ENCODE assay signal across 35 cellular contexts in the genomic region with DNA sequence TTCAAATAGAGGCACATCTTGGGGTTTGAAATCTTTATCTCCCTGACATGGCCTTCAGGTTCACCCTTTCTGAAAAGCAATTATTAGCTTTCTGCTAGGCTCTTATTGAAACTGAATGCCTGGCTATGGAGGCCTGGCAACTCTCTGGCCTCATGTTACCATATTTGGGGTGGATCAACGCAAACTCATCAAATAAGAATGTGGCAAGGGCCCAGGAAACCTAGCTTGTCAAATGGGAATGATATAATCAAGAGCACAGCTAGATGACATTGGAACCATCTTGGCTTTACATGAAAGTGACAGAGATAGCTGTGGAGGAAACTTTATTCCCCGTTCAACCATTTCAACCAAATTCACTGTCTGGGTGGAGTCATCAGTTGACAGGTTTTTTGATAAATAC.
DNase-seq lines count a peak whose midpoint lies in the region; ATAC-seq, FAIRE-seq and TF ChIP-seq lines count a peak whose summit lies in the region.
"Had no signal": no experiment of that assay in that cellular context is flagged by ENCODE, and none has a peak within 500 bp of the region (broad histone marks: within the 10 kb centered on the region; RNA-seq: fewer than 3 reads in every experiment).

No MANE protein-coding gene starts in this region.

- DNase-seq in EH (ENCODE audit: low read depth): peak; percentile 56
- DNase-seq in LHCN-M2 (ENCODE audit: low read depth): peak; percentile 39
- no peak for DNase-seq in K562 (ENCODE audit: extremely low read depth in 1 of 4, low spot score in 3 of 4)
- DNase-seq in iris pigment epithelial cell (ENCODE audit: low read depth): peak; percentile 9
- DNase-seq in activated CD4-positive, alpha-beta T cell treated with anti-CD3 and anti-CD28 coated beads, Interleukin-2, amount 10 ng/mL, durations not matched to agents 24 days and 14 days: no peak
- no peak for DNase-seq in NCI-H128 (lab: John Stamatoyannopoulos, UW; ENCODE audit: unreplicated experiment)
- DNase-seq in posterior vena cava (ENCODE audit: low spot score): no peak
- no peak for DNase-seq in omental fat pad (ENCODE audit: low spot score)
- DNase-seq: activated CD4-positive, alpha-beta memory T cell treated with anti-CD3 and anti-CD28 coated beads, Interleukin-2, amount 10 ng/mL, durations not matched to agents 7 days and 5 days; activated CD4-positive, alpha-beta T cell treated with anti-CD3 and anti-CD28 coated beads for 1 hour; activated CD8-positive, alpha-beta memory T cell treated with anti-CD3 and anti-CD28 coated beads, Interleukin-2, amount 50 U/mL, for 4 hours; activated naive CD4-positive, alpha-beta T cell treated with Interleukin-2 at 50 U/mL for 16 hours; CD4-positive, alpha-beta T cell; DND-41; dorsolateral prefrontal cortex; hypothalamus; immature natural killer cell; mesenchymal stem cell; NCI-H1105 treated with DMSO at 0.1 percent for 48 hours; NCI-H2029; NCI-H524 treated with DMSO at 0.1 percent for 48 hours; PC-9; posterior cingulate gyrus; Right ventricle myocardium superior; stimulated activated CD4-positive, alpha-beta T cell treated with anti-CD3 and anti-CD28 coated beads, Interleukin-12 subunit alpha, Interleukin-12 subunit beta, amount 100 ng/mL, for 4 hours; stimulated activated CD4-positive, alpha-beta T cell treated with anti-CD3 and anti-CD28 coated beads, Interleukin-2, amount 100 ng/mL, for 48 hours; tibial artery had no signal

- BruUV-seq in K562 (replicated peaks; lab: Mats Ljungman, UMichigan): no TSS peak

- POLR2A ChIA-PET in K562 (lab: Yijun Ruan, JAX): no interaction called here

- no peak for ATAC-seq in K562
- ATAC-seq in omental fat pad (ENCODE audit: low FRiP score): no peak
- ATAC-seq: A549, gastroesophageal sphincter, HepG2, left lobe of liver, sciatic nerve had no signal

- no peak for TF ChIP-seq EP300 in K562 (IDR thresholded peaks at IDR 0.05; ENCODE audit: low read length)

- H3K9ac ChIP-seq in K562 (ENCODE audit: insufficient read depth in 1 of 2, low read depth in 2 of 2, low read length in 2 of 2): no peak overlapping the region
- H3K9ac ChIP-seq: neural progenitor cell had no signal

- no peaks in the 10 kb centered on the region for H3K9me3 ChIP-seq in K562 (replicated peaks; ENCODE audit: control insufficient read depth, insufficient read depth, low read depth, low read length)
- H3K9me3 ChIP-seq: A549, gastroesophageal sphincter, tibial artery had no signal

- no peak overlapping the region for H3K4me3 ChIP-seq in K562
- H3K4me3 ChIP-seq: A549, dorsolateral prefrontal cortex, gastroesophageal sphincter, neural progenitor cell, PC-9, tibial artery had no signal

- no peaks in the 10 kb centered on the region for H3K27me3 Mint-ChIP-seq in activated CD4-positive, alpha-beta T cell treated with anti-CD3 and anti-CD28 coated beads, Interleukin-2, amount 10 ng/mL, durations not matched to agents 24 days and 14 days
- H3K27me3 Mint-ChIP-seq: activated CD4-positive, alpha-beta memory T cell treated with anti-CD3 and anti-CD28 coated beads, Interleukin-2, amount 10 ng/mL, durations not matched to agents 7 days and 5 days; CD4-positive, alpha-beta T cell had no signal

- CTCF ChIA-PET in K562 (lab: Yijun Ruan, JAX; ENCODE audit: low intra/inter-chr PET ratio): no interaction called here

- 0 out of 2 replicates have a peak overlapping the region, but pooled peaks have one; percentile 7 for H2AFZ ChIP-seq in K562 (ENCODE audit: low read depth, low read length)
- H2AFZ ChIP-seq: neural progenitor cell, PC-9 had no signal

- H3K27me3 ChIP-seq in K562 (ENCODE audit: control insufficient read depth in 2 of 2, insufficient read depth in 2 of 2, low read length in 2 of 2): no peaks in the 10 kb centered on the region
- H3K27me3 ChIP-seq: dorsolateral prefrontal cortex, gastroesophageal sphincter, neural progenitor cell, tibial artery had no signal

- TF ChIP-seq POLR2A in K562 (conservative IDR thresholded peaks at IDR 0.05): no peak

- H3K27ac ChIP-seq in K562 (ENCODE audit: extremely low read depth, low read depth, low read length): no peak overlapping the region
- H3K27ac ChIP-seq: A549, dorsolateral prefrontal cortex, gastroesophageal sphincter, neural progenitor cell, PC-9, tibial artery had no signal

- no peaks in the 10 kb centered on the region for H3K4me1 Mint-ChIP-seq in activated CD4-positive, alpha-beta T cell treated with anti-CD3 and anti-CD28 coated beads, Interleukin-2, amount 10 ng/mL, durations not matched to agents 24 days and 14 days
- H3K4me1 Mint-ChIP-seq: activated CD4-positive, alpha-beta memory T cell treated with anti-CD3 and anti-CD28 coated beads, Interleukin-2, amount 10 ng/mL, durations not matched to agents 7 days and 5 days; immature natural killer cell; neural progenitor cell had no signal

- H3K79me2 ChIP-seq in K562 (ENCODE audit: control insufficient read depth, insufficient read depth, low read length): no peaks in the 10 kb centered on the region

- H3K36me3 ChIP-seq in K562 (ENCODE audit: control insufficient read depth, insufficient read depth, low read length): no peaks in the 10 kb centered on the region
- H3K36me3 ChIP-seq: gastroesophageal sphincter, neural progenitor cell, tibial artery had no signal

- H4K20me1 ChIP-seq in K562 (replicated peaks; ENCODE audit: control insufficient read depth, insufficient read depth, low read length): no peaks in the 10 kb centered on the region

- no peaks in the 10 kb centered on the region for H3K9me3 Mint-ChIP-seq in activated CD4-positive, alpha-beta T cell treated with anti-CD3 and anti-CD28 coated beads, Interleukin-2, amount 10 ng/mL, durations not matched to agents 24 days and 14 days
- H3K9me3 Mint-ChIP-seq: activated CD4-positive, alpha-beta memory T cell treated with anti-CD3 and anti-CD28 coated beads, Interleukin-2, amount 10 ng/mL, durations not matched to agents 7 days and 5 days; activated T-helper 1 cell treated with anti-CD3 and anti-CD28 coated beads, Interleukin-12 subunit alpha, Interleukin-12 subunit beta, Interleukin-2, Interleukin-4 antibody, amounts not matched to agents 30 ng/mL and 10 ng/mL and 1 ng/mL, durations not matched to agents 14 hours and 24 hours and 36 hours; CD4-positive, alpha-beta T cell; neural progenitor cell had no signal

- no peak for TF ChIP-seq CTCF in K562 (IDR thresholded peaks at IDR 0.05 in 2 of 3, conservative IDR thresholded peaks at IDR 0.05 in 1 of 3; ENCODE audit: insufficient read depth in 2 of 3, low read depth in 1 of 3, low read length in 3 of 3)
- TF ChIP-seq CTCF in omental fat pad (IDR thresholded peaks at IDR 0.05): no peak

- no peak overlapping the region for H3K27ac Mint-ChIP-seq in activated CD4-positive, alpha-beta T cell treated with anti-CD3 and anti-CD28 coated beads, Interleukin-2, amount 10 ng/mL, durations not matched to agents 24 days and 14 days
- H3K27ac Mint-ChIP-seq: activated CD4-positive, alpha-beta memory T cell treated with anti-CD3 and anti-CD28 coated beads, Interleukin-2, amount 10 ng/mL, durations not matched to agents 7 days and 5 days; activated T-helper 1 cell treated with anti-CD3 and anti-CD28 coated beads, Interleukin-12 subunit alpha, Interleukin-12 subunit beta, Interleukin-2, Interleukin-4 antibody, amounts not matched to agents 30 ng/mL and 10 ng/mL and 1 ng/mL, durations not matched to agents 14 hours and 24 hours and 36 hours; CD4-positive, alpha-beta T cell; immature natural killer cell; neural progenitor cell had no signal

- in situ Hi-C loops in K562 (cut with MboI): no loop called here

- no peaks in the 10 kb centered on the region for H3K36me3 Mint-ChIP-seq in activated CD4-positive, alpha-beta T cell treated with anti-CD3 and anti-CD28 coated beads, Interleukin-2, amount 10 ng/mL, durations not matched to agents 24 days and 14 days (ENCODE audit: low read depth)
- H3K36me3 Mint-ChIP-seq: immature natural killer cell, neural progenitor cell had no signal

- H3K4me1 ChIP-seq in K562 (replicated peaks in 1 of 2; ENCODE audit: control insufficient read depth in 2 of 2, insufficient read depth in 2 of 2, low read length in 2 of 2): no peaks in the 10 kb centered on the region
- H3K4me1 ChIP-seq: A549, gastroesophageal sphincter, tibial artery had no signal

- no peak for TF ChIP-seq RAD21 in K562 (CRISPR knock-in tag; conservative IDR thresholded peaks at IDR 0.05 in 1 of 2, IDR thresholded peaks at IDR 0.05 in 1 of 2)

- WGBS in K562 (ENCODE audit: insufficient coverage, low coverage, missing lambda C conversion rate): 5% methylated on average over 2 of the region's 2 CpGs

- no peak for FAIRE-seq in K562 (lab: Jason Lieb, UNC)
- FAIRE-seq: A549, GM19239, HepG2 had no signal

- no peak overlapping the region for H3K4me3 Mint-ChIP-seq in activated CD4-positive, alpha-beta T cell treated with anti-CD3 and anti-CD28 coated beads, Interleukin-2, amount 10 ng/mL, durations not matched to agents 24 days and 14 days
- H3K4me3 Mint-ChIP-seq: activated CD4-positive, alpha-beta memory T cell treated with anti-CD3 and anti-CD28 coated beads, Interleukin-2, amount 10 ng/mL, durations not matched to agents 7 days and 5 days; activated T-helper 1 cell treated with anti-CD3 and anti-CD28 coated beads, Interleukin-12 subunit alpha, Interleukin-12 subunit beta, Interleukin-2, Interleukin-4 antibody, amounts not matched to agents 30 ng/mL and 10 ng/mL and 1 ng/mL, durations not matched to agents 14 hours and 24 hours and 36 hours; CD4-positive, alpha-beta T cell; immature natural killer cell; neural progenitor cell had no signal

- H3K4me2 ChIP-seq in K562 (ENCODE audit: insufficient read depth, low read length): no peak overlapping the region
- H3K4me2 ChIP-seq: A549, neural progenitor cell, PC-9 had no signal

- no peaks in the 10 kb centered on the region for H3K9me1 ChIP-seq in K562 (ENCODE audit: control insufficient read depth, insufficient read depth, low read length)

- intact Hi-C loops in K562 (cut with micrococcal nuclease): no loop called here
- intact Hi-C loops in activated CD4-positive, alpha-beta T cell treated with anti-CD3 and anti-CD28 coated beads, Interleukin-2, amount 10 ng/mL, durations not matched to agents 24 days and 14 days (cut with micrococcal nuclease): no loop called here
- intact Hi-C loops in posterior vena cava (cut with DNase I): no loop called here

TF ChIP-seq in K562, 482 proteins besides CTCF, POLR2A, EP300 and RAD21 (continues in another document):
- no peak for TF ChIP-seq SNIP1 (IDR thresholded peaks at IDR 0.05; ENCODE audit: low read depth)
- TF ChIP-seq CBFA2T2 (conservative IDR thresholded peaks at IDR 0.05): no peak
- TF ChIP-seq ZEB2 (IDR thresholded peaks at IDR 0.05): no peak
- TF ChIP-seq POLR2G (IDR thresholded peaks at IDR 0.05; ENCODE audit: low read depth, low read length): no peak
- TF ChIP-seq CHCHD3 (CRISPR knock-in tag; IDR thresholded peaks at IDR 0.05): no peak

Comparison
In these comparisons a context has a peak if more than half of its experiments do, and no peak if none do; other contexts are left out.
1. DNase-seq: peak in EH (single experiment), LHCN-M2 (single experiment) and iris pigment epithelial cell (single experiment); none in K562 (0 of 4), activated CD4-positive, alpha-beta T cell treated with anti-CD3 and anti-CD28 coated beads, Interleukin-2, amount 10 ng/mL, durations not matched to agents 24 days and 14 days (single experiment), NCI-H128 (single experiment), posterior vena cava (single experiment) and omental fat pad (single experiment).